ENCODE assay signal across 27 cellular contexts in genomic region chr2:182917924-182918323, GRCh38. TPM values are rescaled to one million over a fixed set of nuclear protein-coding genes. Genes with fewer than 3 reads are reported as not detected.
A peak's percentile ranks its signal among the peaks of the same experiment; 100 is the strongest.
DNase-seq lines count a peak whose midpoint lies in the region; ATAC-seq and TF ChIP-seq lines count a peak whose summit lies in the region.
"Had no signal": no experiment of that assay in that cellular context is flagged by ENCODE, and none has a peak within 500 bp of the region (broad histone marks: within the 10 kb centered on the region; RNA-seq: fewer than 3 reads in every experiment).

No MANE protein-coding gene starts in this region.

- POLR2A ChIA-PET in MCF 10A (lab: Yijun Ruan, JAX) = interaction anchor here (0.9 to 1.1 kb wide), 3 partner anchors 13 to 72 kb away, joined by 3 read pairs; no protein-coding TSS in a partner anchor

- no peak for ATAC-seq in HG02642 (IDR thresholded peaks at IDR 0.05; ENCODE audit: poor library complexity, unreplicated experiment)
- ATAC-seq: K562, Panc1, SK-N-SH treated with all-trans-retinoic acid at 6 μM for 48 hours had no signal

- CTCF ChIA-PET in MCF 10A (lab: Yijun Ruan, JAX) = no interaction called here

- TF ChIP-seq CTCF in MCF 10A (IDR thresholded peaks at IDR 0.05; ENCODE audit: unreplicated experiment) (no peak), breast epithelium (IDR thresholded peaks at IDR 0.05) (no peak), smooth muscle cell (IDR thresholded peaks at IDR 0.05; ENCODE audit: borderline replicate concordance, insufficient read depth, poor library complexity, severe bottlenecking) (no peak)

- H3K4me1 Mint-ChIP-seq in MCF 10A (ENCODE audit: insufficient read depth, unreplicated experiment) = peaks cover 12% of the 10 kb centered on the region
- H3K4me1 Mint-ChIP-seq: CD8-positive, alpha-beta memory T cell had no signal

- no peaks in the 10 kb centered on the region for H3K9me3 Mint-ChIP-seq in MCF 10A (ENCODE audit: unreplicated experiment)
- H3K9me3 Mint-ChIP-seq: CD8-positive, alpha-beta memory T cell had no signal

- H3K9me3 ChIP-seq in breast epithelium = no peaks in the 10 kb centered on the region
- H3K9me3 ChIP-seq in smooth muscle cell (replicated peaks; ENCODE audit: low read depth) = no peaks in the 10 kb centered on the region
- H3K9me3 ChIP-seq in GM23248 (ENCODE audit: low read depth) = no peaks in the 10 kb centered on the region
- H3K9me3 ChIP-seq: HAP-1 had no signal

- H3K36me3 Mint-ChIP-seq in MCF 10A (ENCODE audit: insufficient read depth, unreplicated experiment) = peaks cover 67% of the 10 kb centered on the region

- DNase-seq in MCF 10A (ENCODE audit: unreplicated experiment) = no peak
- DNase-seq in breast epithelium (ENCODE audit: low spot score in 2 of 2) = no peak
- peak; percentile 21 for DNase-seq in LHCN-M2 (ENCODE audit: low read depth)
- DNase-seq in iris pigment epithelial cell (ENCODE audit: low read depth) = peak; percentile 11
- DNase-seq in smooth muscle cell (lab: John Stamatoyannopoulos, UW; ENCODE audit: unreplicated experiment) = no peak
- no peak for DNase-seq in central memory CD4-positive, alpha-beta T cell
- DNase-seq in GM23248 = no peak
- DNase-seq: AML-193; Calu3; CD8-positive, alpha-beta memory T cell; GF-D8; NCI-H1092 treated with DMSO at 0.1 percent for 48 hours; NCI-H1436 treated with DMSO at 0.1 percent for 48 hours; NCI-H1930; NCI-H2227 treated with DMSO at 0.1 percent for 48 hours; NCI-H510A; NCI-H774; NK-92 treated with Interleukin-12 subunit alpha and Interleukin-12 subunit beta, amount 100 ng/mL, for 24 hours; SIG-M5 had no signal

- H3K4me3 ChIP-seq in breast epithelium (no peak overlapping the region), smooth muscle cell (no peak overlapping the region), GM23248 (no peak overlapping the region)
- H3K4me3 ChIP-seq: HAP-1, K562 had no signal

- H3F3A ChIP-seq in smooth muscle cell (ENCODE audit: low read depth) = peaks cover 15% of the 10 kb centered on the region
- H3F3A ChIP-seq in GM23248 (ENCODE audit: insufficient read depth) = peaks cover 38% of the 10 kb centered on the region

- in situ Hi-C loops in GM23248 (cut with MboI) = no loop called here

- no peak overlapping the region for H3K27ac ChIP-seq in breast epithelium
- H3K27ac ChIP-seq in smooth muscle cell (ENCODE audit: low read depth) = peak overlapping the region; percentile 12
- H3K27ac ChIP-seq in GM23248 = no peak overlapping the region
- H3K27ac ChIP-seq: 22Rv1, C4-2B had no signal

- TF ChIP-seq POLR2A in breast epithelium (IDR thresholded peaks at IDR 0.05) = no peak

- H2AFZ ChIP-seq in smooth muscle cell (ENCODE audit: low read depth) (no peak overlapping the region), GM23248 (no peak overlapping the region)

- intact Hi-C loops in MCF 10A (cut with micrococcal nuclease) = no loop called here
- intact Hi-C loops in breast epithelium (cut with DNase I; ENCODE audit: low total_unique reads) = no loop called here

- no peaks in the 10 kb centered on the region for H3K9me2 ChIP-seq in GM23248 (ENCODE audit: insufficient read depth)

- no peaks in the 10 kb centered on the region for H3K4me1 ChIP-seq in breast epithelium
- H3K4me1 ChIP-seq in smooth muscle cell (ENCODE audit: low read depth) = peaks cover 3% of the 10 kb centered on the region
- H3K4me1 ChIP-seq in GM23248 (ENCODE audit: insufficient read depth) = peaks cover 20% of the 10 kb centered on the region

- H3K4me3 Mint-ChIP-seq in MCF 10A (ENCODE audit: unreplicated experiment) = no peak overlapping the region
- H3K4me3 Mint-ChIP-seq: CD8-positive, alpha-beta memory T cell had no signal

- BruUV-seq in MCF 10A (replicated peaks; lab: Mats Ljungman, UMichigan) = no TSS peak

- no peaks in the 10 kb centered on the region for H3K36me3 ChIP-seq in breast epithelium
- H3K36me3 ChIP-seq in smooth muscle cell (ENCODE audit: low read depth) = peaks cover 2% of the 10 kb centered on the region
- H3K36me3 ChIP-seq in GM23248 (ENCODE audit: low read depth) = peaks cover 37% of the 10 kb centered on the region
- H3K36me3 ChIP-seq: HAP-1 had no signal

- H3K79me2 ChIP-seq in smooth muscle cell (ENCODE audit: low read depth) (no peaks in the 10 kb centered on the region), GM23248 (ENCODE audit: insufficient read depth) (no peaks in the 10 kb centered on the region; the same call in 1 of the 2 replicates)

- no peaks in the 10 kb centered on the region for H3K27me3 Mint-ChIP-seq in MCF 10A (ENCODE audit: insufficient read depth, unreplicated experiment)
- H3K27me3 Mint-ChIP-seq: CD8-positive, alpha-beta memory T cell had no signal

- peak overlapping the region; percentile 42 for H3K27ac Mint-ChIP-seq in MCF 10A (ENCODE audit: low read depth, unreplicated experiment)
- H3K27ac Mint-ChIP-seq: CD8-positive, alpha-beta memory T cell had no signal

- H3K27me3 ChIP-seq in breast epithelium (no peaks in the 10 kb centered on the region), smooth muscle cell (ENCODE audit: low read depth) (no peaks in the 10 kb centered on the region), GM23248 (replicated peaks; ENCODE audit: insufficient read depth) (no peaks in the 10 kb centered on the region)

- H4K20me1 ChIP-seq in smooth muscle cell (ENCODE audit: low read depth) (peaks cover 12% of the 10 kb centered on the region), GM23248 (ENCODE audit: insufficient read depth) (no peaks in the 10 kb centered on the region)

- H3K9ac ChIP-seq in smooth muscle cell (ENCODE audit: low read depth) (no peak overlapping the region), GM23248 (no peak overlapping the region)

- H3K4me2 ChIP-seq in smooth muscle cell (no peak overlapping the region), GM23248 (ENCODE audit: unreplicated experiment) (no peak overlapping the region)

RNA-seq across cellular contexts. Expression of gene FRZB, which starts 51.5 kb away (rescaled TPM):
- total RNA-seq in MCF 10A (2022) (0.09 and 0.20 TPM in 2 replicates), breast epithelium (10 to 100 TPM in 1 of 3 donors, 1 to 10 TPM in 2; 1.8 to 12.0 (median 2.9) TPM), LHCN-M2 (2014; rRNA removed) (0.92 and 1.1 TPM in 2 replicates), smooth muscle cell (11.2 and 12.4 TPM in 2 replicates)
- polyA plus RNA-seq in LHCN-M2 (2012) = 1.5 TPM
- polyA plus RNA-seq in smooth muscle cell (30.6 and 33.5 TPM in 2 replicates), GM23248 (2016; fragmentation: Nextera tagmentation; extraction: Ambion mirVana) (0.08 TPM in 1 of 2 replicates, not detected in the other)
- total RNA-seq in GM23248 (2014; rRNA removed; shearing (Covaris generic)) = 0.32 TPM in 1 of 2 replicates, not detected in the other
- total RNA-seq: CD8-positive, alpha-beta memory T cell; Daoy; K562 had no signal
- polyA plus RNA-seq: CD8-positive, alpha-beta memory T cell had no signal

Comparison
In these comparisons a context has a peak if more than half of its experiments do, and no peak if none do; other contexts are left out.
1. DNase-seq: peak in LHCN-M2 (single experiment) and iris pigment epithelial cell (single experiment); none in MCF 10A (single experiment), breast epithelium (0 of 2), smooth muscle cell (single experiment), central memory CD4-positive, alpha-beta T cell (single experiment) and GM23248 (single experiment).